ENCODE assay signal across 8 cellular contexts in the genomic region with DNA sequence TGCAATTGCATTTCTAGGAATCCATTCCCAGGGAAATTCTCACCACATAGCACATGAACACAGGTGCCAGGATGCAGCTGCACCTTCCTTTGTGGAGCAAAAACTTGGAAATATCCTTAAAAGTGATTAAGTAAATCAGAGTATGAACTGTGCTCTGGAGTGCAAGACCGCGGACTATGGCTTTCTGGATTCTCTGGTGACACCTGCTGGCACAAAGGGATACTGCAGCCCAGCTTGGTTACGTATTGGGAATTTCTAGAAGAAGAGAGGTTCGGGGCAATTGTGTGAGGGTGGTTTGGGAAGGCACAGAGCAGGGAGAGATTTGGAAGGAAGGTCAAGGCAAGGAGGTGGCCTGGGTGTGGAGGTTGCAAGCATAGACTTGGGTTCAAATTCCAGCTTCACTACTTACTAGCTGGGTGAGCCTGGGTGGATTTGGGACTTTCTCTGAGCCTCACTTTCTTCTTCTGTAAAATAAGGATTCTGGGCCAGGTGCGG. TPM values are rescaled to one million over a fixed set of nuclear protein-coding genes. Genes with fewer than 3 reads are reported as not detected.
DNase-seq lines count a peak whose midpoint lies in the region; ATAC-seq and TF ChIP-seq lines count a peak whose summit lies in the region.

No MANE protein-coding gene starts in this region.

- peak in 1 of 3 donors; percentile 97 for TF ChIP-seq CTCF in lower leg skin (IDR thresholded peaks at IDR 0.05)

- no peak for ATAC-seq in GM18498 (IDR thresholded peaks at IDR 0.05; ENCODE audit: unreplicated experiment)

- H3K4me3 ChIP-seq in lower leg skin (ENCODE audit: low read depth, poor library complexity, severe bottlenecking): no peak overlapping the region

- intact Hi-C loops in lower leg skin (cut with DNase I; ENCODE audit: low total_unique reads): no loop called here

- no peak for TF ChIP-seq POLR2A in lower leg skin (IDR thresholded peaks at IDR 0.05)

- DNase-seq in SIG-M5 treated with dmso at 0.1 percent for 504 hours (lab: John Stamatoyannopoulos, UW; ENCODE audit: unreplicated experiment) (peak; percentile 80), SIG-M5 (lab: John Stamatoyannopoulos, UW) (no peak), NCI-H345 (lab: John Stamatoyannopoulos, UW) (peak; percentile 79), cerebellar cortex (ENCODE audit: low spot score) (peak; percentile 69), lower leg skin (ENCODE audit: low spot score in 2 of 2) (peak; percentile 87 to 97)
- DNase-seq in activated CD4-positive, alpha-beta T cell treated with anti-CD3 and anti-CD28 coated beads for 1 hour: peak; percentile 70
- peak; percentile 71 for DNase-seq in stimulated activated CD8-positive, alpha-beta memory T cell treated with anti-CD3 and anti-CD28 coated beads, Interleukin-12 subunit alpha, Interleukin-12 subunit beta, amount 100 ng/mL, for 1 hour (ENCODE audit: low read depth)

- WGBS in lower leg skin, 2 donors: 24 to 25% methylated on average over 5 of the region's 5 CpGs

RNA-seq across cellular contexts. Expression of a gene that starts 15.9 kb away (rescaled TPM):
- total RNA-seq in lower leg skin: 10 to 100 TPM; 47.3 to 69.3 (median 59.6) TPM

RNA-seq across cellular contexts. Expression of a gene that starts 21.3 kb away (rescaled TPM):
- 100 to 1,000 TPM; 154 to 221 (median 195) TPM for total RNA-seq in lower leg skin

RNA-seq across cellular contexts. Expression of a gene that starts 56.4 kb away (rescaled TPM):
- 100 to 1,000 TPM in 1 of 4 donors, 10 to 100 TPM in 3; 50.8 to 105 (median 75.6) TPM for total RNA-seq in lower leg skin
